In genomic region chr10:110529596-110530011, GRCh38 we compare ENCODE assay signal across 9 cellular contexts. TPM values are rescaled to one million over a fixed set of nuclear protein-coding genes. Genes with fewer than 3 reads are reported as not detected.
DNase-seq lines count a peak whose midpoint lies in the region; ATAC-seq and TF ChIP-seq lines count a peak whose summit lies in the region.
"Had no signal": no experiment of that assay in that cellular context is flagged by ENCODE, and none has a peak within 500 bp of the region (broad histone marks: within the 10 kb centered on the region; RNA-seq: fewer than 3 reads in every experiment).

No MANE protein-coding gene starts in this region.

- CTCF ChIA-PET in CD4-positive, alpha-beta T cell (lab: Charles Lee): no interaction called here
- CTCF ChIA-PET in activated naive CD4-positive, alpha-beta T cell treated with anti-CD3 and anti-CD28 coated beads, Interleukin-2, amount 10 ng/mL, durations not matched to agents 7 days and 5 days (lab: Charles Lee): interaction anchor here (2.9 kb wide), 1 partner anchor 174 kb away, joined by 13 read pairs; no protein-coding TSS in a partner anchor
- CTCF ChIA-PET in GM10248 (lab: Yijun Ruan, JAX): interaction anchor here (0.9 to 1.7 kb wide), 3 partner anchors 17 to 175 kb away, joined by 3 to 6 read pairs (median 3); no protein-coding TSS in a partner anchor

- no peak for TF ChIP-seq CTCF in CD4-positive, alpha-beta T cell (IDR thresholded peaks at IDR 0.05)
- TF ChIP-seq CTCF in HFFc6 (IDR thresholded peaks at IDR 0.05) (no peak), GM10248 (IDR thresholded peaks at IDR 0.05; ENCODE audit: control extremely low read depth, extremely low read depth, low read depth, missing control alignments) (no peak), tibial artery (IDR thresholded peaks at IDR 0.05) (no peak)

- no peaks in the 10 kb centered on the region for H3K36me3 ChIP-seq in tibial artery

- peak; percentile 24 for ATAC-seq in CD4-positive, alpha-beta T cell (ENCODE audit: poor library complexity)
- ATAC-seq in memory B cell (ENCODE audit: low read depth) (peak; percentile 47), HG03520 (IDR thresholded peaks at IDR 0.05; ENCODE audit: unreplicated experiment) (no peak), HG03342 (IDR thresholded peaks at IDR 0.05; ENCODE audit: unreplicated experiment) (no peak)

- H3K9me3 ChIP-seq in CD4-positive, alpha-beta T cell (ENCODE audit: control insufficient read depth, low read length): no peaks in the 10 kb centered on the region
- no peaks in the 10 kb centered on the region for H3K9me3 ChIP-seq in tibial artery

- H3K9me3 Mint-ChIP-seq in CD4-positive, alpha-beta T cell: no peaks in the 10 kb centered on the region
- H3K9me3 Mint-ChIP-seq in HFFc6 (no peaks in the 10 kb centered on the region), memory B cell (no peaks in the 10 kb centered on the region)
- H3K9me3 Mint-ChIP-seq in activated naive CD4-positive, alpha-beta T cell treated with anti-CD3 and anti-CD28 coated beads, Interleukin-2, amount 10 ng/mL, durations not matched to agents 7 days and 5 days: no peaks in the 10 kb centered on the region

- no peak overlapping the region for H3K4me3 ChIP-seq in tibial artery

- no peak overlapping the region for H3K27ac ChIP-seq in CD4-positive, alpha-beta T cell (ENCODE audit: low read depth, low read length)
- no peak overlapping the region for H3K27ac ChIP-seq in tibial artery

- no peak overlapping the region for H3K27ac Mint-ChIP-seq in CD4-positive, alpha-beta T cell
- H3K27ac Mint-ChIP-seq in HFFc6 (peak overlapping the region; percentile 72), memory B cell (no peak overlapping the region)
- peak overlapping the region; percentile 83 for H3K27ac Mint-ChIP-seq in activated naive CD4-positive, alpha-beta T cell treated with anti-CD3 and anti-CD28 coated beads, Interleukin-2, amount 10 ng/mL, durations not matched to agents 7 days and 5 days

- POLR2A ChIA-PET in CD4-positive, alpha-beta T cell (lab: Charles Lee): no interaction called here
- POLR2A ChIA-PET in GM10248 (lab: Yijun Ruan, JAX): interaction anchor here (2.2 kb wide), 1 partner anchor 17 kb away, joined by 7 read pairs; no protein-coding TSS in a partner anchor

- no peaks in the 10 kb centered on the region for H3K27me3 ChIP-seq in CD4-positive, alpha-beta T cell (ENCODE audit: control insufficient read depth, insufficient read depth, low read length)
- peaks cover 0 to 31% of the 10 kb centered on the region in 2 donors for H3K27me3 ChIP-seq in tibial artery

- peak overlapping the region; percentile 4 for H3K4me3 Mint-ChIP-seq in CD4-positive, alpha-beta T cell
- H3K4me3 Mint-ChIP-seq in HFFc6 (peak overlapping the region; percentile 24; the same call in 1 of the 2 replicates), memory B cell (no peak overlapping the region)
- no peak overlapping the region for H3K4me3 Mint-ChIP-seq in activated naive CD4-positive, alpha-beta T cell treated with anti-CD3 and anti-CD28 coated beads, Interleukin-2, amount 10 ng/mL, durations not matched to agents 7 days and 5 days

- peaks cover 21% of the 10 kb centered on the region for H3K4me1 Mint-ChIP-seq in CD4-positive, alpha-beta T cell (ENCODE audit: low read depth)
- H3K4me1 Mint-ChIP-seq in HFFc6 (ENCODE audit: low read depth) (peaks cover 74% of the 10 kb centered on the region), memory B cell (peaks cover 16% of the 10 kb centered on the region)
- H3K4me1 Mint-ChIP-seq in activated naive CD4-positive, alpha-beta T cell treated with anti-CD3 and anti-CD28 coated beads, Interleukin-2, amount 10 ng/mL, durations not matched to agents 7 days and 5 days: peaks cover 54% of the 10 kb centered on the region

- H3K27me3 Mint-ChIP-seq in CD4-positive, alpha-beta T cell: no peaks in the 10 kb centered on the region
- H3K27me3 Mint-ChIP-seq in HFFc6 (ENCODE audit: insufficient read depth): peaks cover 5% of the 10 kb centered on the region
- H3K27me3 Mint-ChIP-seq in activated naive CD4-positive, alpha-beta T cell treated with anti-CD3 and anti-CD28 coated beads, Interleukin-2, amount 10 ng/mL, durations not matched to agents 7 days and 5 days: peaks cover 51% of the 10 kb centered on the region
- H3K27me3 Mint-ChIP-seq in memory B cell: peaks cover 3% of the 10 kb centered on the region

- peak in 1 of 10 experiments; percentile 7 for DNase-seq in CD4-positive, alpha-beta T cell
- DNase-seq in HFFc6: no peak
- no peak for DNase-seq in activated naive CD4-positive, alpha-beta T cell treated with anti-CD3 and anti-CD28 coated beads, Interleukin-2, amount 10 ng/mL, durations not matched to agents 7 days and 5 days
- no peak for DNase-seq in memory B cell (ENCODE audit: low spot score in 2 of 2)
- no peak for DNase-seq in GM10248 (ENCODE audit: extremely low spot score)
- DNase-seq in tibial artery: no peak
- DNase-seq: SHP77 treated with DMSO at 0.1 percent for 48 hours had no signal

- H3K4me1 ChIP-seq in tibial artery: peaks cover 0 to 14% (median 5%) of the 10 kb centered on the region in 4 donors

- intact Hi-C loops in CD4-positive, alpha-beta T cell (cut with DNase I, micrococcal nuclease): no loop called here
- intact Hi-C loops in tibial artery (cut with DNase I; ENCODE audit: low total_unique reads): no loop called here

- H3K36me3 Mint-ChIP-seq in CD4-positive, alpha-beta T cell (ENCODE audit: low read depth): no peaks in the 10 kb centered on the region
- H3K36me3 Mint-ChIP-seq in HFFc6 (ENCODE audit: low read depth): no peaks in the 10 kb centered on the region
- H3K36me3 Mint-ChIP-seq in activated naive CD4-positive, alpha-beta T cell treated with anti-CD3 and anti-CD28 coated beads, Interleukin-2, amount 10 ng/mL, durations not matched to agents 7 days and 5 days: peaks cover 2% of the 10 kb centered on the region
- no peaks in the 10 kb centered on the region for H3K36me3 Mint-ChIP-seq in memory B cell

RNA-seq across cellular contexts. Expression of gene DUSP5, which starts 31.9 kb away (rescaled TPM):
- total RNA-seq in CD4-positive, alpha-beta T cell: 10 to 100 TPM; 64.3 to 66.2 TPM
- 10 to 100 TPM; 31.9 to 58.2 (median 35.0) TPM for total RNA-seq in HFFc6 (2021; fragmentation: NEBNext Ultra II Directional; extraction: Animal tissue kit (Norgen Biotek cat#: 25700))

RNA-seq across cellular contexts. Expression of gene SMC3, which starts 37.9 kb away (rescaled TPM):
- total RNA-seq in CD4-positive, alpha-beta T cell: 10 to 100 TPM; 46.8 to 48.0 TPM
- 10 to 100 TPM; 26.0 to 40.5 (median 38.0) TPM for total RNA-seq in HFFc6 (2021; fragmentation: NEBNext Ultra II Directional; extraction: Animal tissue kit (Norgen Biotek cat#: 25700))

Comparison
In these comparisons a context has a peak if more than half of its experiments do, and no peak if none do; other contexts are left out.
1. ATAC-seq: peak in CD4-positive, alpha-beta T cell (single experiment) and memory B cell (single experiment); none in HG03520 (single experiment) and HG03342 (single experiment).
2. H3K27ac Mint-ChIP-seq: peak in HFFc6 (single experiment) and activated naive CD4-positive, alpha-beta T cell treated with anti-CD3 and anti-CD28 coated beads, Interleukin-2, amount 10 ng/mL, durations not matched to agents 7 days and 5 days (single experiment); none in CD4-positive, alpha-beta T cell (single experiment) and memory B cell (single experiment).
3. H3K4me3 Mint-ChIP-seq: peak in CD4-positive, alpha-beta T cell (single experiment) and HFFc6 (single experiment); none in activated naive CD4-positive, alpha-beta T cell treated with anti-CD3 and anti-CD28 coated beads, Interleukin-2, amount 10 ng/mL, durations not matched to agents 7 days and 5 days (single experiment) and memory B cell (single experiment).